Comparison of ENCODE assay signal across 8 cellular contexts in genomic region chr5:151150484-151151262, GRCh38. TPM values are rescaled to one million over a fixed set of nuclear protein-coding genes. Genes with fewer than 3 reads are reported as not detected.
DNase-seq lines count a peak whose midpoint lies in the region; ATAC-seq, FAIRE-seq and TF ChIP-seq lines count a peak whose summit lies in the region.

No MANE protein-coding gene starts in this region.

- H3K27ac ChIP-seq in adrenal gland (peak overlapping the region in 4 of 5 donors; percentile 12 to 83 (median 70)), kidney (ENCODE audit: low read depth in 2 of 2, low read length in 2 of 2) (peak overlapping the region in 1 of 2 donors; percentile 59)

- WGBS in adrenal gland, 4 donors = 21 to 24% (median 22%) methylated on average over 4 to 5 of the region's 5 CpGs

- intact Hi-C loops in adrenal gland (cut with DNase I) (no loop called here), kidney (cut with DNase I) (no loop called here)

- peak; percentile 49 for ATAC-seq in HG02981 (IDR thresholded peaks at IDR 0.05; ENCODE audit: unreplicated experiment)

- peak overlapping the region; percentile 6 to 30 for H3K9ac ChIP-seq in kidney (ENCODE audit: low read length in 2 of 2)

- peaks cover 26 to 71% of the 10 kb centered on the region in 2 donors for H3K4me1 ChIP-seq in adrenal gland (replicated peaks in 1 of 2)
- H3K4me1 ChIP-seq in kidney (ENCODE audit: control insufficient read depth in 1 of 2, insufficient read depth in 1 of 2, low read depth in 1 of 2, low read length in 2 of 2) = peaks cover 30 to 36% of the 10 kb centered on the region in 2 donors

- no peak for TF ChIP-seq POLR2A in adrenal gland (IDR thresholded peaks at IDR 0.05)

- no peak for TF ChIP-seq CTCF in adrenal gland (IDR thresholded peaks at IDR 0.05)
- no peak for TF ChIP-seq CTCF in kidney (IDR thresholded peaks at IDR 0.05; ENCODE audit: borderline replicate concordance, extremely low read depth, insufficient read depth)

- no peaks in the 10 kb centered on the region for H3K27me3 ChIP-seq in adrenal gland

- H3K4me3 ChIP-seq in adrenal gland (no peak overlapping the region), kidney (ENCODE audit: low read length in 2 of 2) (no peak overlapping the region)

- peaks cover 0 to 13% of the 10 kb centered on the region in 2 donors for H3K36me3 ChIP-seq in adrenal gland (replicated peaks in 1 of 2)
- H3K36me3 ChIP-seq in kidney (ENCODE audit: control insufficient read depth in 1 of 2, insufficient read depth in 2 of 2, low read length in 2 of 2) = peaks cover 0 to 3% of the 10 kb centered on the region in 2 donors

- H3K9me3 ChIP-seq in adrenal gland (replicated peaks in 1 of 3) = no peaks in the 10 kb centered on the region
- H3K9me3 ChIP-seq in kidney (ENCODE audit: control insufficient read depth in 1 of 2, low read length in 2 of 2) = no peaks in the 10 kb centered on the region

- FAIRE-seq in kidney (lab: Jason Lieb, UNC) = no peak

- DNase-seq in NCI-H345 (lab: John Stamatoyannopoulos, UW) (peak; percentile 23), NCI-H345 treated with DMSO at 0.1 percent for 48 hours (lab: John Stamatoyannopoulos, UW; ENCODE audit: unreplicated experiment) (no peak), SIG-M5 (lab: John Stamatoyannopoulos, UW) (peak; percentile 35), adrenal gland (peak in 6 of 7 donors; percentile 35 to 80 (median 48)), kidney (peak; percentile 77), NCI-H69 (lab: John Stamatoyannopoulos, UW) (no peak)
- peak in 2 of 3 donors; percentile 44 to 51 for DNase-seq in stimulated activated CD4-positive, alpha-beta T cell treated with anti-CD3 and anti-CD28 coated beads, TNF-alpha, amount 100 ng/mL, for 1 hour (ENCODE audit: low read depth in 3 of 3, low spot score in 1 of 3)

RNA-seq across cellular contexts. Expression of gene ANXA6, which starts 6.9 kb away (rescaled TPM):
- total RNA-seq in adrenal gland (100 to 1,000 TPM; 144 to 382 (median 278) TPM), kidney (107 TPM)
- polyA plus RNA-seq in adrenal gland (100 to 1,000 TPM; 115 to 176 (median 139) TPM), kidney (ENCODE audit: insufficient read depth, low read depth, low replicate concordance) (183 TPM)

Comparison
In these comparisons a context has a peak if more than half of its experiments do, and no peak if none do; other contexts are left out.
1. DNase-seq: peak in NCI-H345 (single experiment), SIG-M5 (single experiment), adrenal gland (6 of 7), kidney (single experiment) and stimulated activated CD4-positive, alpha-beta T cell treated with anti-CD3 and anti-CD28 coated beads, TNF-alpha, amount 100 ng/mL, for 1 hour (2 of 3); none in NCI-H345 treated with DMSO at 0.1 percent for 48 hours (single experiment) and NCI-H69 (single experiment).